28 cellular contexts compared by ENCODE assay signal in the genomic region with DNA sequence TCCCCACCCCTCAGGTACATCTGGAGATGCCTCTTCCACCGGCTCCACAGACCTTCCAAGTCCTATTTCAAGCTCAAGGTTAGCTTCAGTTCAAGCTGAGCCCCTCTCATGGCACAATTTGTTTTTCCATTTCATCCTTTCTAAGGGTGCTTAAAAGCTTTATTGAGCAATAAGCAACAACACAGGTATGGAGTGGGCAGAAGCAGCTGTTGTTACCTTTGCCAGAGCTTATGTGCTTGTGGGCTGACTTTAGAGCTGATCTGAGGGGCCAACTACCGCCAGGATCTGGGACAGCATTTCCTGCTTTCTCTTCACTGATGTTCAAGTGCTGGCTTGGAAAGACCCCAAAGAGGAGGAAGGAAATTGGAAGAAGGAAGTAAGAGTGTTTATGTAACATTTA.
"Had no signal": no experiment of that assay in that cellular context is flagged by ENCODE, and none has a peak within 500 bp of the region (broad histone marks: within the 10 kb centered on the region; RNA-seq: fewer than 3 reads in every experiment).

No MANE protein-coding gene starts in this region.

- DNase-seq: effector memory CD4-positive, alpha-beta T cell; foreskin keratinocyte; heart left ventricle; kidney; mammary epithelial cell; mesendoderm; midbrain; naive thymus-derived CD4-positive, alpha-beta T cell; stimulated activated CD4-positive, alpha-beta T cell treated with anti-CD3 and anti-CD28 coated beads, Interleukin-12 subunit alpha, Interleukin-12 subunit beta, amount 100 ng/mL, for 4 hours; stimulated activated CD4-positive, alpha-beta T cell treated with anti-CD3 and anti-CD28 coated beads, Interleukin-1b, Interleukin-23, amount 100 ng/mL, for 48 hours; stimulated activated CD4-positive, alpha-beta T cell treated with anti-CD3 and anti-CD28 coated beads, Interleukin-4, amount 100 ng/mL, for 1 hour; stimulated activated CD8-positive, alpha-beta memory T cell treated with anti-CD3 and anti-CD28 coated beads, Interleukin-4, amount 100 ng/mL, for 48 hours; stimulated activated naive CD4-positive, alpha-beta T cell; stimulated activated naive CD8-positive, alpha-beta T cell treated with anti-CD3 and anti-CD28 coated beads, Interleukin-15, amount 100 ng/mL, for 72 hours; transverse colon had no signal

- H2AFZ ChIP-seq: hepatocyte, neural progenitor cell had no signal

- H3K4me1 ChIP-seq: esophagus muscularis mucosa, foreskin keratinocyte, gastroesophageal sphincter, heart left ventricle, prostate gland, right atrium auricular region, suprapubic skin, transverse colon, vagina had no signal

- H3K9me3 ChIP-seq: esophagus muscularis mucosa, gastroesophageal sphincter, heart left ventricle, prostate gland, right atrium auricular region, suprapubic skin, transverse colon, vagina had no signal

- H3K4me1 Mint-ChIP-seq: stimulated activated naive CD8-positive, alpha-beta T cell treated with anti-CD3 and anti-CD28 coated beads, Interleukin-15, amount 100 ng/mL, for 72 hours had no signal

- H3K9me3 Mint-ChIP-seq: dendritic cell treated with granulocyte-macrophage colony-stimulating factor and Interleukin-4, amounts not matched to agents 40 ng/mL and 50 ng/mL, for 4 days; nephron; neural progenitor cell; stimulated activated naive CD8-positive, alpha-beta T cell treated with anti-CD3 and anti-CD28 coated beads, Interleukin-15, amount 100 ng/mL, for 72 hours had no signal

- H3K79me2 ChIP-seq: hepatocyte had no signal

- H3K9ac ChIP-seq: neural progenitor cell had no signal

- ATAC-seq: foreskin keratinocyte; gastroesophageal sphincter; heart left ventricle; left lobe of liver; naive thymus-derived CD4-positive, alpha-beta T cell; sciatic nerve; stimulated activated naive CD8-positive, alpha-beta T cell treated with anti-CD3 and anti-CD28 coated beads, Interleukin-15, amount 100 ng/mL, for 72 hours had no signal

- H3K4me3 ChIP-seq: esophagus muscularis mucosa, gastroesophageal sphincter, heart left ventricle, hepatocyte, neural progenitor cell, prostate gland, right atrium auricular region, smooth muscle cell, suprapubic skin, transverse colon, vagina had no signal

- H3K4me2 ChIP-seq: hepatocyte, neural progenitor cell, smooth muscle cell had no signal

- H3K27me3 ChIP-seq: esophagus muscularis mucosa, foreskin keratinocyte, gastroesophageal sphincter, hepatocyte, neural progenitor cell, right atrium auricular region, transverse colon, vagina had no signal

- H3K27ac ChIP-seq: esophagus muscularis mucosa, foreskin keratinocyte, gastroesophageal sphincter, heart left ventricle, hepatocyte, neural progenitor cell, prostate gland, right atrium auricular region, suprapubic skin, transverse colon, vagina had no signal

- H3K27ac Mint-ChIP-seq: dendritic cell treated with granulocyte-macrophage colony-stimulating factor and Interleukin-4, amounts not matched to agents 40 ng/mL and 50 ng/mL, for 4 days; naive thymus-derived CD4-positive, alpha-beta T cell; nephron; neural progenitor cell had no signal

- H3K36me3 Mint-ChIP-seq: naive thymus-derived CD4-positive, alpha-beta T cell; neural progenitor cell had no signal

- H3K4me3 Mint-ChIP-seq: dendritic cell treated with granulocyte-macrophage colony-stimulating factor and Interleukin-4, amounts not matched to agents 40 ng/mL and 50 ng/mL, for 4 days; naive thymus-derived CD4-positive, alpha-beta T cell; nephron; neural progenitor cell; stimulated activated naive CD8-positive, alpha-beta T cell treated with anti-CD3 and anti-CD28 coated beads, Interleukin-15, amount 100 ng/mL, for 72 hours had no signal

- H3K36me3 ChIP-seq: esophagus muscularis mucosa, gastroesophageal sphincter, heart left ventricle, neural progenitor cell, prostate gland, right atrium auricular region, suprapubic skin, transverse colon, vagina had no signal

- H3K27me3 Mint-ChIP-seq: dendritic cell treated with granulocyte-macrophage colony-stimulating factor and Interleukin-4, amounts not matched to agents 40 ng/mL and 50 ng/mL, for 4 days had no signal
